ENCODE assay signal across 27 cellular contexts in the genomic region with DNA sequence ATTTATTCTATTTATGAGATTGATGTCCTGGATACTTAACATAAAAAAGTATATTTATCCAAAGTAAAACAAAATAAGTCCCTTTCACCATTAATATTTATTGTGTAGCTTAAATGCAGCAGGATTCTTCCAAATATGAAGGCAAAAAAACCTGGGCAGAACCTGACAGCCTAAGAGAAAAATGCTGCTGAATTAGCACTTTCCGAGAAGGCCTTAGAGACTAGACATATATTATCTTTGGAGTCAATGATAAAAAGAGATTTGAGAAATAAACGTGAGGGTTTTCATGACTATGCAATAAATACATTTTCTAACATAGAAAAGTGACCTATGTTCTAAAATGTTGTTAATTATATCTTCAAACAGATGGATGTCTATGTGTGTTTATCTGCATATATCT.
"Had no signal": no experiment of that assay in that cellular context is flagged by ENCODE, and none has a peak within 500 bp of the region (broad histone marks: within the 10 kb centered on the region; RNA-seq: fewer than 3 reads in every experiment).

No MANE protein-coding gene starts in this region.

- H3K4me1 ChIP-seq: left lung, lower lobe of right lung, testis, transverse colon, upper lobe of left lung, vagina had no signal

- H3K36me3 ChIP-seq: left lung, lower lobe of right lung, ovary, right atrium auricular region, stomach, thyroid gland, transverse colon, upper lobe of left lung, vagina had no signal

- DNase-seq: hypothalamus; immature natural killer cell; kidney; left colon; left lung; lower lobe of right lung; mammary epithelial cell; mesenchymal stem cell; naive thymus-derived CD8-positive, alpha-beta T cell; nephron progenitor cell; ovary; stimulated activated CD4-positive, alpha-beta T cell treated with anti-CD3 and anti-CD28 coated beads, Interleukin-12 subunit alpha, Interleukin-12 subunit beta, amount 100 ng/mL, for 4 hours; stimulated activated CD4-positive, alpha-beta T cell treated with anti-CD3 and anti-CD28 coated beads, Interleukin-15, amount 100 ng/mL, for 24 hours; stimulated activated CD4-positive, alpha-beta T cell treated with anti-CD3 and anti-CD28 coated beads, Interleukin-2, amount 100 ng/mL, for 24 hours; stimulated activated CD4-positive, alpha-beta T cell treated with anti-CD3 and anti-CD28 coated beads, Interleukin-4, amount 100 ng/mL, for 1 hour; stimulated activated naive B cell treated with anti-CD40 and anti-IgM and Interleukin-4, amounts not matched to agents 10 μg/mL and 1 μg/mL and 100 μg/mL, for 72 hours; stimulated activated naive CD8-positive, alpha-beta T cell treated with anti-CD3 and anti-CD28 coated beads, Interleukin-15, Interleukin-2, amounts not matched to agents 100 U/mL and 50 U/mL, for 24 hours; stomach; testis; transverse colon; upper lobe of left lung had no signal

- H3K4me3 ChIP-seq: left lung, lower lobe of right lung, ovary, right atrium auricular region, skin epidermis, stomach, testis, thyroid gland, transverse colon, upper lobe of left lung, vagina had no signal

- FAIRE-seq: islet of Langerhans, kidney had no signal

- H3K27me3 ChIP-seq: left lung, ovary, right atrium auricular region, stomach, testis, thyroid gland, transverse colon, upper lobe of left lung, vagina had no signal

- H3K9me3 ChIP-seq: left lung, lower lobe of right lung, ovary, right atrium auricular region, stomach, testis, thyroid gland, transverse colon, upper lobe of left lung, vagina had no signal

- H3K27ac ChIP-seq: left lung, lower lobe of right lung, ovary, right atrium auricular region, skin epidermis, stomach, testis, thyroid gland, transverse colon, upper lobe of left lung, vagina had no signal

- ATAC-seq: left colon; left lung; lower lobe of right lung; naive thymus-derived CD8-positive, alpha-beta T cell; sciatic nerve; stimulated activated naive B cell treated with anti-CD40 and anti-IgM and Interleukin-4, amounts not matched to agents 10 μg/mL and 1 μg/mL and 100 μg/mL, for 72 hours; stimulated activated naive CD8-positive, alpha-beta T cell treated with anti-CD3 and anti-CD28 coated beads, Interleukin-15, Interleukin-2, amounts not matched to agents 100 U/mL and 50 U/mL, for 24 hours had no signal
